18 cellular contexts compared by ENCODE assay signal in the genomic region with DNA sequence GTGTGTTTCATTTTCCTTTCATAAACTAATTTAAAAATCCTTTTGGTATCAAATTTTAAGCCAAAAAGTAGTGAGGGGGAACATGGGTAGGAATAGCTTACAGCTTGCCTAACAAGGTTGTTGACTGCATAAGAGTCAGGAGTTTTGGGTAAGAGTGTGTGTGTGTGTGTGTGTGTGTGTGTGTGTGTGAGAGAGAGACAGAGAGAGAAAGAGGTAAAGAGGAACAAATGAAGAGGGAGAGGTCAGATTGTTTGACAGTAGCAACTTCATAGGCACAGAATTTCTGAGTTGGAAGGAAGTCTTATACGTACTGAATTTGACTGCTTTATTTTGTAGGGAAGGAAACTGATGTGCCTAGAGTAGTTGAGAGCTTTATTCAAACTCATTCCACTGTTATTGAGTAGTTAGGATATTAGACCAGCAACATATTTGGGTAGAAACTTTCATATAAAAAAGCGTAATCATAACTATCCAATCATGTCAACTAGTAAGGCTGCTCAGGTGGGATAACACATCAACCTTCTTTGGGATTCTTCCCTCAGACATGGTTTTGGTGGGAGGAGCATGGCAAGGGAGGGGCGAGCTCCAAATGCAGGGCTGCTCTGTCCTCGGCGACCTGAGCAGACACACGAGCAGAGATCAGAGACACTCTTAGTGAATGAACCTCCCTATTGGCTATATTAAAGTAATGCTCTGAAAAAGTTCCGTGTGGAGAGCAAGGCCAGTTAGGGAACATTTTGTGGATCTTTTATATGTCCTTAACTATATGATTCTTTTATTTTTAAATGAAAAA.
DNase-seq lines count a peak whose midpoint lies in the region; ATAC-seq, FAIRE-seq and TF ChIP-seq lines count a peak whose summit lies in the region.
"Had no signal": no experiment of that assay in that cellular context is flagged by ENCODE, and none has a peak within 500 bp of the region (broad histone marks: within the 10 kb centered on the region; RNA-seq: fewer than 3 reads in every experiment).

No MANE protein-coding gene starts in this region.

- H3K36me3 Mint-ChIP-seq in natural killer cell (no peaks in the 10 kb centered on the region), naive B cell (no peaks in the 10 kb centered on the region)
- no peaks in the 10 kb centered on the region for H3K36me3 Mint-ChIP-seq in natural killer cell treated with Interleukin-12 subunit alpha and Interleukin-12 subunit beta and Interleukin-15 and Interleukin-18, amount 100 ng/mL, for 72 hours

- TF ChIP-seq CTCF in natural killer cell (IDR thresholded peaks at IDR 0.05), result no peak
- TF ChIP-seq CTCF in esophagus muscularis mucosa (IDR thresholded peaks at IDR 0.05), result no peak

- H3K27ac ChIP-seq in esophagus muscularis mucosa (replicated peaks in 1 of 4) (peak overlapping the region; percentile 67 to 98 (median 92)), aorta (ENCODE audit: low read depth in 1 of 2, low read length in 2 of 2) (peak overlapping the region; percentile 20 to 69)

- H3K4me3 ChIP-seq in esophagus muscularis mucosa (peak overlapping the region; percentile 8 to 39 (median 24)), aorta (ENCODE audit: low read length in 2 of 2) (peak overlapping the region in 1 of 2 donors; percentile 50)
- H3K4me3 ChIP-seq: prostate gland had no signal

- no peaks in the 10 kb centered on the region for H3K9me3 ChIP-seq in esophagus muscularis mucosa
- no peaks in the 10 kb centered on the region for H3K9me3 ChIP-seq in aorta (ENCODE audit: control insufficient read depth, low read length)
- H3K9me3 ChIP-seq: prostate gland had no signal

- H3K36me3 ChIP-seq in esophagus muscularis mucosa (peaks cover 0 to 12% (median 3%) of the 10 kb centered on the region in 4 donors), aorta (ENCODE audit: control insufficient read depth in 1 of 2, insufficient read depth in 2 of 2, low read length in 1 of 2) (peaks cover 0 to 1% of the 10 kb centered on the region in 2 donors)
- H3K36me3 ChIP-seq: prostate gland had no signal

- no peak for DNase-seq in natural killer cell
- no peak for DNase-seq in natural killer cell treated with Interleukin-12 subunit alpha and Interleukin-12 subunit beta and Interleukin-15 and Interleukin-18, amount 100 ng/mL, for 72 hours (ENCODE audit: low spot score)
- DNase-seq in esophagus muscularis mucosa (ENCODE audit: extremely low spot score), result no peak
- DNase-seq in naive B cell, result no peak
- DNase-seq in aorta, result no peak
- no peak for DNase-seq in head of caudate nucleus
- no peak for DNase-seq in H54 (ENCODE audit: insufficient read length, low spot score)
- no peak for DNase-seq in glomerular visceral epithelial cell (ENCODE audit: extremely low spot score)
- DNase-seq: activated CD4-positive, CD25-positive, alpha-beta regulatory T cell treated with anti-CD3 and anti-CD28 coated beads, Interleukin-2, amount 50 U/mL, for 72 hours; activated effector memory CD4-positive, alpha-beta T cell treated with Interleukin-2 at 50 U/mL for 16 hours; NCI-H1694 treated with DMSO at 0.1 percent for 48 hours; NCI-H2227 treated with DMSO at 0.1 percent for 48 hours; NK-92 treated with Interleukin-12 subunit alpha and Interleukin-12 subunit beta, amount 100 ng/mL, for 24 hours had no signal

- H3K9me3 Mint-ChIP-seq in natural killer cell, result no peaks in the 10 kb centered on the region
- H3K9me3 Mint-ChIP-seq in natural killer cell treated with Interleukin-12 subunit alpha and Interleukin-12 subunit beta and Interleukin-15 and Interleukin-18, amount 100 ng/mL, for 72 hours, result no peaks in the 10 kb centered on the region
- peaks cover 0 to 2% (median 0%) of the 10 kb centered on the region in 7 donors for H3K9me3 Mint-ChIP-seq in naive B cell
- H3K9me3 Mint-ChIP-seq: stimulated activated naive CD8-positive, alpha-beta T cell treated with anti-CD3 and anti-CD28 coated beads, Interleukin-15, Interleukin-2, amounts not matched to agents 100 ng/mL and 50 ng/mL, for 24 hours; T-helper 1 cell treated with Interleukin-12 subunit alpha and Interleukin-12 subunit beta and Interleukin-4 antibody, amounts not matched to agents 30 μg/mL and 1 μg/mL, for 36 hours had no signal

- intact Hi-C loops in natural killer cell (cut with micrococcal nuclease) (no loop called here), esophagus muscularis mucosa (cut with DNase I) (no loop called here), aorta (cut with DNase I) (no loop called here), head of caudate nucleus (cut with DNase I) (no loop called here)

- peaks cover 38 to 100% (median 97%) of the 10 kb centered on the region in 4 donors for H3K4me1 ChIP-seq in esophagus muscularis mucosa
- H3K4me1 ChIP-seq in aorta (ENCODE audit: control insufficient read depth in 1 of 2, insufficient read depth in 2 of 2, low read length in 2 of 2), result peaks cover 9 to 14% of the 10 kb centered on the region in 2 donors
- H3K4me1 ChIP-seq: prostate gland had no signal

- ATAC-seq in natural killer cell (no peak), naive B cell (ENCODE audit: low read depth in 2 of 2) (no peak), aorta (ENCODE audit: low FRiP score) (no peak)
- no peak for ATAC-seq in natural killer cell treated with Interleukin-12 subunit alpha and Interleukin-12 subunit beta and Interleukin-15 and Interleukin-18, amount 100 ng/mL, for 72 hours

- no peak for TF ChIP-seq EP300 in esophagus muscularis mucosa (IDR thresholded peaks at IDR 0.05)

- H3K4me1 Mint-ChIP-seq in natural killer cell, result peaks cover 36 to 43% of the 10 kb centered on the region in 2 donors
- H3K4me1 Mint-ChIP-seq in natural killer cell treated with Interleukin-12 subunit alpha and Interleukin-12 subunit beta and Interleukin-15 and Interleukin-18, amount 100 ng/mL, for 72 hours (ENCODE audit: low read depth in 2 of 2), result peaks cover 17 to 22% of the 10 kb centered on the region in 2 donors
- H3K4me1 Mint-ChIP-seq in naive B cell, result peaks cover 73 to 98% (median 93%) of the 10 kb centered on the region in 3 donors

- no peak for FAIRE-seq in H54 (lab: Jason Lieb, UNC)
- FAIRE-seq: endometrium, GM18507 had no signal

- WGBS in esophagus muscularis mucosa, result 39% methylated on average over 6 of the region's 7 CpGs
- 28 to 37% methylated on average over 7 of the region's 7 CpGs for WGBS in aorta, 2 donors

- peak overlapping the region; percentile 37 to 55 for H3K27ac Mint-ChIP-seq in natural killer cell
- no peak overlapping the region for H3K27ac Mint-ChIP-seq in natural killer cell treated with Interleukin-12 subunit alpha and Interleukin-12 subunit beta and Interleukin-15 and Interleukin-18, amount 100 ng/mL, for 72 hours
- H3K27ac Mint-ChIP-seq in naive B cell, result peak overlapping the region; percentile 75 to 99 (median 94)
- H3K27ac Mint-ChIP-seq: stimulated activated naive CD8-positive, alpha-beta T cell treated with anti-CD3 and anti-CD28 coated beads, Interleukin-15, Interleukin-2, amounts not matched to agents 100 ng/mL and 50 ng/mL, for 24 hours; T-helper 1 cell treated with Interleukin-12 subunit alpha and Interleukin-12 subunit beta and Interleukin-4 antibody, amounts not matched to agents 30 μg/mL and 1 μg/mL, for 36 hours had no signal

- no peak overlapping the region for H3K4me3 Mint-ChIP-seq in natural killer cell
- no peak overlapping the region for H3K4me3 Mint-ChIP-seq in natural killer cell treated with Interleukin-12 subunit alpha and Interleukin-12 subunit beta and Interleukin-15 and Interleukin-18, amount 100 ng/mL, for 72 hours
- peak overlapping the region in 4 of 8 donors; percentile 11 to 39 (median 22) for H3K4me3 Mint-ChIP-seq in naive B cell
- H3K4me3 Mint-ChIP-seq: stimulated activated naive CD8-positive, alpha-beta T cell treated with anti-CD3 and anti-CD28 coated beads, Interleukin-15, Interleukin-2, amounts not matched to agents 100 ng/mL and 50 ng/mL, for 24 hours; T-helper 1 cell treated with Interleukin-12 subunit alpha and Interleukin-12 subunit beta and Interleukin-4 antibody, amounts not matched to agents 30 μg/mL and 1 μg/mL, for 36 hours had no signal

- H3K27me3 Mint-ChIP-seq in natural killer cell (ENCODE audit: low read depth in 2 of 2) (no peaks in the 10 kb centered on the region), naive B cell (no peaks in the 10 kb centered on the region)
- H3K27me3 Mint-ChIP-seq in natural killer cell treated with Interleukin-12 subunit alpha and Interleukin-12 subunit beta and Interleukin-15 and Interleukin-18, amount 100 ng/mL, for 72 hours, result no peaks in the 10 kb centered on the region
- H3K27me3 Mint-ChIP-seq: stimulated activated naive CD8-positive, alpha-beta T cell treated with anti-CD3 and anti-CD28 coated beads, Interleukin-15, Interleukin-2, amounts not matched to agents 100 ng/mL and 50 ng/mL, for 24 hours had no signal

- TF ChIP-seq POLR2A in esophagus muscularis mucosa (IDR thresholded peaks at IDR 0.05; ENCODE audit: low read depth), result no peak
- TF ChIP-seq POLR2A in H54 (IDR thresholded peaks at IDR 0.05; ENCODE audit: low read depth, low read length), result no peak

- H3K27me3 ChIP-seq in esophagus muscularis mucosa (no peaks in the 10 kb centered on the region), aorta (ENCODE audit: control insufficient read depth in 1 of 2, insufficient read depth in 2 of 2, low read length in 1 of 2) (no peaks in the 10 kb centered on the region)

Comparison
In these comparisons a context has a peak if more than half of its experiments do, and no peak if none do; other contexts are left out.
1. H3K27ac Mint-ChIP-seq: peak in natural killer cell (2 of 2) and naive B cell (6 of 6); none in natural killer cell treated with Interleukin-12 subunit alpha and Interleukin-12 subunit beta and Interleukin-15 and Interleukin-18, amount 100 ng/mL, for 72 hours (0 of 2).